Comparison of ENCODE assay signal across 23 cellular contexts in the genomic region with DNA sequence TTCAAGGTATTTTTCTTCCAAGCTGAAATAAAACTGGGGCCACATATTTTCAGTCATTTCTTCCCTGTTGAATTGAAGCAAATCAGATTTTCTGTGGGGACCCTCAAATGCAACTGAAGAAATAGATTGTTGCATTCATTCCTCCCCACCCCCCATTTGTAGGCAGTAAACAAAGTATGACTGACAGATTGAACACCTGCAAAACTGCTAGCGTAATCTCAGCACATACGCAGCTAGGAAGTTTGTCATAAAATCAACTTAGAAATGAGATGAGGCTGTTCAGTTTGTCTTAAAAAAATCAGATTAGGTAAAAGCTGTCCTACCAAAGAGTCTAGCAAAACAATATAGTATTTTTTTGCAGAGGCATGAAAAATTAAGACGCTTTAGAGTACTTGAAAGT. TPM values are rescaled to one million over a fixed set of nuclear protein-coding genes. Genes with fewer than 3 reads are reported as not detected.
DNase-seq lines count a peak whose midpoint lies in the region; ATAC-seq and TF ChIP-seq lines count a peak whose summit lies in the region.
"Had no signal": no experiment of that assay in that cellular context is flagged by ENCODE, and none has a peak within 500 bp of the region (broad histone marks: within the 10 kb centered on the region; RNA-seq: fewer than 3 reads in every experiment).

No MANE protein-coding gene starts in this region.

- TSS peak; percentile 0 for BruUV-seq in Caco-2 (replicated peaks; lab: Mats Ljungman, UMichigan)

- peaks cover 24% of the 10 kb centered on the region for H3K4me1 Mint-ChIP-seq in activated naive CD8-positive, alpha-beta T cell (ENCODE audit: low read depth)
- peaks cover 26% of the 10 kb centered on the region for H3K4me1 Mint-ChIP-seq in activated naive CD8-positive, alpha-beta T cell treated with anti-CD3 and anti-CD28 coated beads, Interleukin-2, amount 50 U/mL, for 24 hours
- no peaks in the 10 kb centered on the region for H3K4me1 Mint-ChIP-seq in Caco-2 (ENCODE audit: low read depth, unreplicated experiment)
- H3K4me1 Mint-ChIP-seq in activated CD8-positive, alpha-beta T cell treated with anti-CD3 and anti-CD28 coated beads, Interleukin-2, amount 10 ng/mL, durations not matched to agents 7 days and 5 days (ENCODE audit: low read depth) = peaks cover 25% of the 10 kb centered on the region

- no peak for TF ChIP-seq CTCF in Caco-2 (IDR thresholded peaks at IDR 0.05; ENCODE audit: insufficient read depth in 1 of 2, low read depth in 1 of 2, low read length in 1 of 2, severe bottlenecking in 1 of 2, unreplicated experiment in 1 of 2)

- POLR2A ChIA-PET in Caco-2 (lab: Charles Lee) = no interaction called here
- POLR2A ChIA-PET in activated CD8-positive, alpha-beta T cell treated with anti-CD3 and anti-CD28 coated beads, Interleukin-2, amount 10 ng/mL, durations not matched to agents 7 days and 5 days (lab: Charles Lee) = no interaction called here

- CTCF ChIA-PET in Caco-2 (lab: Charles Lee) = interaction anchor here (1.2 kb wide), 1 partner anchor 51 kb away, joined by 3 read pairs; a partner anchor contains a TSS
- CTCF ChIA-PET in activated CD8-positive, alpha-beta T cell treated with anti-CD3 and anti-CD28 coated beads, Interleukin-2, amount 10 ng/mL, durations not matched to agents 7 days and 5 days (lab: Charles Lee) = interaction anchor here (0.8 to 1.5 kb wide), 2 partner anchors 9 to 22 kb away, joined by 4 to 5 read pairs; no protein-coding TSS in a partner anchor

- H3K27ac Mint-ChIP-seq in activated naive CD8-positive, alpha-beta T cell = peak overlapping the region; percentile 34
- H3K27ac Mint-ChIP-seq in activated naive CD8-positive, alpha-beta T cell treated with anti-CD3 and anti-CD28 coated beads, Interleukin-2, amount 50 U/mL, for 24 hours = no peak overlapping the region
- no peak overlapping the region for H3K27ac Mint-ChIP-seq in Caco-2 (ENCODE audit: unreplicated experiment)
- peak overlapping the region; percentile 5 for H3K27ac Mint-ChIP-seq in activated CD8-positive, alpha-beta T cell treated with anti-CD3 and anti-CD28 coated beads, Interleukin-2, amount 10 ng/mL, durations not matched to agents 7 days and 5 days
- H3K27ac Mint-ChIP-seq: CD4-positive, alpha-beta T cell had no signal

- H3K27me3 ChIP-seq in Caco-2 (replicated peaks; ENCODE audit: control insufficient read depth, insufficient read depth, low read length) = no peaks in the 10 kb centered on the region
- H3K27me3 ChIP-seq in skeletal muscle tissue (ENCODE audit: control insufficient read depth in 3 of 3, insufficient read depth in 3 of 3, low read length in 3 of 3) = no peaks in the 10 kb centered on the region
- H3K27me3 ChIP-seq: BLaER1, SJSA1 had no signal

- H3K27me3 Mint-ChIP-seq in activated naive CD8-positive, alpha-beta T cell = no peaks in the 10 kb centered on the region
- H3K27me3 Mint-ChIP-seq in activated naive CD8-positive, alpha-beta T cell treated with anti-CD3 and anti-CD28 coated beads, Interleukin-2, amount 50 U/mL, for 24 hours = no peaks in the 10 kb centered on the region
- H3K27me3 Mint-ChIP-seq in Caco-2 (ENCODE audit: insufficient read depth, unreplicated experiment) = no peaks in the 10 kb centered on the region
- H3K27me3 Mint-ChIP-seq in activated CD8-positive, alpha-beta T cell treated with anti-CD3 and anti-CD28 coated beads, Interleukin-2, amount 10 ng/mL, durations not matched to agents 7 days and 5 days (ENCODE audit: low read depth) = no peaks in the 10 kb centered on the region
- H3K27me3 Mint-ChIP-seq: CD4-positive, alpha-beta T cell had no signal

- DNase-seq in activated naive CD8-positive, alpha-beta T cell treated with anti-CD3 and anti-CD28 coated beads, Interleukin-2, amount 50 U/mL, for 24 hours = no peak
- DNase-seq in Caco-2 = no peak
- DNase-seq in activated CD8-positive, alpha-beta T cell treated with anti-CD3 and anti-CD28 coated beads, Interleukin-2, amount 10 ng/mL, durations not matched to agents 7 days and 5 days = no peak
- DNase-seq in DMS153 (lab: John Stamatoyannopoulos, UW) = no peak
- DNase-seq: Calu3; CD4-positive, alpha-beta T cell; H7; KBM-7; NCI-H1105; NCI-H1436 treated with DMSO at 0.1 percent for 48 hours; NCI-H1930; NCI-H2107; NCI-H524 treated with DMSO at 0.1 percent for 48 hours; NCI-H774; PC-9; Right ventricle myocardium superior; RPMI8226 had no signal

- H3K9me3 ChIP-seq in Caco-2 = no peaks in the 10 kb centered on the region
- no peaks in the 10 kb centered on the region for H3K9me3 ChIP-seq in skeletal muscle tissue (ENCODE audit: control insufficient read depth in 3 of 3, low read length in 3 of 3)
- H3K9me3 ChIP-seq: SJSA1 had no signal

- no peak overlapping the region for H3K4me3 Mint-ChIP-seq in activated naive CD8-positive, alpha-beta T cell
- no peak overlapping the region for H3K4me3 Mint-ChIP-seq in activated naive CD8-positive, alpha-beta T cell treated with anti-CD3 and anti-CD28 coated beads, Interleukin-2, amount 50 U/mL, for 24 hours
- H3K4me3 Mint-ChIP-seq in Caco-2 (ENCODE audit: unreplicated experiment) = no peak overlapping the region
- H3K4me3 Mint-ChIP-seq in activated CD8-positive, alpha-beta T cell treated with anti-CD3 and anti-CD28 coated beads, Interleukin-2, amount 10 ng/mL, durations not matched to agents 7 days and 5 days = no peak overlapping the region
- H3K4me3 Mint-ChIP-seq: CD4-positive, alpha-beta T cell had no signal

- H3K4me3 ChIP-seq in Caco-2 (ENCODE audit: low read depth, low read length) (no peak overlapping the region), skeletal muscle tissue (ENCODE audit: low read length in 3 of 3) (no peak overlapping the region)
- H3K4me3 ChIP-seq: BLaER1, GM23248, PC-9, SJSA1 had no signal

- peak overlapping the region; percentile 46 for H3K27ac ChIP-seq in skeletal muscle tissue (ENCODE audit: low read depth, low read length)
- H3K27ac ChIP-seq: BLaER1, GM23248, PC-9, SJSA1 had no signal

- no peaks in the 10 kb centered on the region for H3K9me3 Mint-ChIP-seq in activated naive CD8-positive, alpha-beta T cell (ENCODE audit: low read depth)
- no peaks in the 10 kb centered on the region for H3K9me3 Mint-ChIP-seq in activated naive CD8-positive, alpha-beta T cell treated with anti-CD3 and anti-CD28 coated beads, Interleukin-2, amount 50 U/mL, for 24 hours
- H3K9me3 Mint-ChIP-seq in Caco-2 (ENCODE audit: unreplicated experiment) = no peaks in the 10 kb centered on the region
- H3K9me3 Mint-ChIP-seq in activated CD8-positive, alpha-beta T cell treated with anti-CD3 and anti-CD28 coated beads, Interleukin-2, amount 10 ng/mL, durations not matched to agents 7 days and 5 days (ENCODE audit: insufficient read depth) = no peaks in the 10 kb centered on the region
- H3K9me3 Mint-ChIP-seq: CD4-positive, alpha-beta T cell had no signal

- H3K36me3 Mint-ChIP-seq in activated naive CD8-positive, alpha-beta T cell = peaks cover 2% of the 10 kb centered on the region
- peaks cover 74% of the 10 kb centered on the region for H3K36me3 Mint-ChIP-seq in activated naive CD8-positive, alpha-beta T cell treated with anti-CD3 and anti-CD28 coated beads, Interleukin-2, amount 50 U/mL, for 24 hours (ENCODE audit: low read depth)
- H3K36me3 Mint-ChIP-seq in Caco-2 (ENCODE audit: insufficient read depth, unreplicated experiment) = peaks cover 74% of the 10 kb centered on the region
- peaks cover 76% of the 10 kb centered on the region for H3K36me3 Mint-ChIP-seq in activated CD8-positive, alpha-beta T cell treated with anti-CD3 and anti-CD28 coated beads, Interleukin-2, amount 10 ng/mL, durations not matched to agents 7 days and 5 days (ENCODE audit: low read depth)

- intact Hi-C loops in Caco-2 (cut with micrococcal nuclease; ENCODE audit: unreplicated experiment) = no loop called here

- H3K4me1 ChIP-seq in Caco-2 (peaks cover 7% of the 10 kb centered on the region), skeletal muscle tissue (ENCODE audit: control insufficient read depth in 3 of 3, insufficient read depth in 3 of 3, low read length in 3 of 3) (peaks cover 16 to 25% (median 22%) of the 10 kb centered on the region in 3 donors)

- no peak overlapping the region for H3K9ac ChIP-seq in skeletal muscle tissue (ENCODE audit: low read depth in 1 of 3, low read length in 3 of 3)
- H3K9ac ChIP-seq: BLaER1, GM23248 had no signal

- H3K36me3 ChIP-seq in Caco-2 (ENCODE audit: control insufficient read depth, insufficient read depth, low read length) (peaks cover 4% of the 10 kb centered on the region), skeletal muscle tissue (ENCODE audit: control insufficient read depth in 3 of 3, insufficient read depth in 3 of 3, low read length in 3 of 3) (peaks cover 27 to 52% (median 48%) of the 10 kb centered on the region in 3 donors)

- no peak for ATAC-seq in activated naive CD8-positive, alpha-beta T cell treated with anti-CD3 and anti-CD28 coated beads, Interleukin-2, amount 50 U/mL, for 24 hours
- ATAC-seq in activated CD8-positive, alpha-beta T cell treated with anti-CD3 and anti-CD28 coated beads, Interleukin-2, amount 10 ng/mL, durations not matched to agents 7 days and 5 days = no peak
- no peak for ATAC-seq in GM21717 (IDR thresholded peaks at IDR 0.05; ENCODE audit: unreplicated experiment)

RNA-seq across cellular contexts. Expression of a gene that starts 8.9 kb away (rescaled TPM):
- total RNA-seq in Caco-2 (2022) = 18.4 and 20.6 TPM in 2 replicates
- total RNA-seq in activated CD8-positive, alpha-beta T cell treated with anti-CD3 and anti-CD28 coated beads, Interleukin-2, amount 10 ng/mL, durations not matched to agents 7 days and 5 days = 10 to 100 TPM; 11.1 to 15.8 TPM
- total RNA-seq in skeletal muscle tissue = 11.0 TPM

RNA-seq across cellular contexts. Expression of a gene that starts 20.3 kb away (rescaled TPM):
- 33.6 and 34.1 TPM in 2 replicates for total RNA-seq in Caco-2 (2022)
- total RNA-seq in activated CD8-positive, alpha-beta T cell treated with anti-CD3 and anti-CD28 coated beads, Interleukin-2, amount 10 ng/mL, durations not matched to agents 7 days and 5 days = 10 to 100 TPM; 34.8 to 35.5 TPM
- 15.1 TPM for total RNA-seq in skeletal muscle tissue

RNA-seq across cellular contexts. Expression of a gene that starts 50.4 kb away (rescaled TPM):
- 9.4 and 10.1 TPM in 2 replicates for total RNA-seq in Caco-2 (2022)
- 10 to 100 TPM; 15.6 to 18.7 TPM for total RNA-seq in activated CD8-positive, alpha-beta T cell treated with anti-CD3 and anti-CD28 coated beads, Interleukin-2, amount 10 ng/mL, durations not matched to agents 7 days and 5 days
- total RNA-seq in skeletal muscle tissue = 8.9 TPM

Comparison
In these comparisons a context has a peak if more than half of its experiments do, and no peak if none do; other contexts are left out.
1. H3K27ac Mint-ChIP-seq: peak in activated naive CD8-positive, alpha-beta T cell (single experiment) and activated CD8-positive, alpha-beta T cell treated with anti-CD3 and anti-CD28 coated beads, Interleukin-2, amount 10 ng/mL, durations not matched to agents 7 days and 5 days (single experiment); none in activated naive CD8-positive, alpha-beta T cell treated with anti-CD3 and anti-CD28 coated beads, Interleukin-2, amount 50 U/mL, for 24 hours (single experiment) and Caco-2 (single experiment).